Comparison of ENCODE assay signal across 1 cellular context in genomic region chr17:81287741-81288430, GRCh38.
TF ChIP-seq lines count a peak whose summit lies in the region.

No MANE protein-coding gene starts in this region.

TF ChIP-seq in K562, 482 proteins besides CTCF, POLR2A, EP300 and RAD21:
- no peak for TF ChIP-seq ZNF347 (CRISPR knock-in tag; IDR thresholded peaks at IDR 0.05; ENCODE audit: low read depth)
- TF ChIP-seq SPI1 (IDR thresholded peaks at IDR 0.05; ENCODE audit: borderline replicate concordance, low read depth, low read length): 0 out of 2 replicates have a peak, but pooled peaks have one; percentile 27
- TF ChIP-seq ETV1 (tag; conservative IDR thresholded peaks at IDR 0.05; ENCODE audit: low read depth): no peak
- no peak for TF ChIP-seq DLX4 (CRISPR knock-in tag; IDR thresholded peaks at IDR 0.05)
- TF ChIP-seq, protein P1, sequence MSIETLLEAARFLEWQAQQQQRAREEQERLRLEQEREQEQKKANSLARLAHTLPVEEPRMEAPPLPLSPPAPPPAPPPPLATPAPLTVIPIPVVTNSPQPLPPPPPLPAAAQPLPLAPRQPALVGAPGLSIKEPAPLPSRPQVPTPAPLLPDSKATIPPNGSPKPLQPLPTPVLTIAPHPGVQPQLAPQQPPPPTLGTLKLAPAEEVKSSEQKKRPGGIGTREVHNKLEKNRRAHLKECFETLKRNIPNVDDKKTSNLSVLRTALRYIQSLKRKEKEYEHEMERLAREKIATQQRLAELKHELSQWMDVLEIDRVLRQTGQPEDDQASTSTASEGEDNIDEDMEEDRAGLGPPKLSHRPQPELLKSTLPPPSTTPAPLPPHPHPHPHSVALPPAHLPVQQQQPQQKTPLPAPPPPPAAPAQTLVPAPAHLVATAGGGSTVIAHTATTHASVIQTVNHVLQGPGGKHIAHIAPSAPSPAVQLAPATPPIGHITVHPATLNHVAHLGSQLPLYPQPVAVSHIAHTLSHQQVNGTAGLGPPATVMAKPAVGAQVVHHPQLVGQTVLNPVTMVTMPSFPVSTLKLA (conservative IDR thresholded peaks at IDR 0.05): no peak
TF ChIP-seq in K562: peak in this region for 1.
